8 cellular contexts compared by ENCODE assay signal in the genomic region with DNA sequence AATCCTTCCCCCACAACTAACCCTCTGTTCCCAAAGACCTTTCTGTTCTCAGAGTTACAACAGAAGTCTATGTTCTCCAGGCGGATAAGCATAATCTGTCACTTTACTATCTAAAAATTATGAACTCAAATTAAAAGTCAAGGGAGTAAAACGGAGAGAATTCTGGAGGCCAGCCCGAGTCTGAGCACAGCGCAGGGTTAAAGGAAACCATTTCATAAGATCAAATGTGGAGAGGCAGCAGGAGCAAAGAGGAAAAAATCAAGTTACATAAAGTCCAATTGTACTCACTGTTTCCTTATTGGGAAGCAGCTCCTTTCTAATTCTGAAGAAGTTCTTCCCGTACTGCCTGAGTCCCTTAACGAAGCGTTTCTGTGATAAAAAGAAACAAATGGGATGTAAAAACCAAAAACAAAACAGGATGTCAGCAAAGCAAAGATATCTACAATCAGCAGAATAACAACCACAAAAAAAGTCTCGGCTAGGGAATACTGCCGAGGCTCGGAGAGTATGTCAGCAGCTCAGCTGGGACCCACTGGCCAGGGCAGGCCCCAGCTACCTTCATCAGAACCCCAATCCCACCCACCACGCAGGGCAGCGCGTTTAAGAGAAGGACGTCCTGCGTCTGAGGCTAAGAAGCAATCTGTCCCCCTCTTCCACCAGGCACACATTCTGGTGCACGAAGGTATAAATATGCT.
DNase-seq lines count a peak whose midpoint lies in the region; TF ChIP-seq lines count a peak whose summit lies in the region.

No MANE protein-coding gene starts in this region.

- peak; percentile 11 for TF ChIP-seq POLR2A in GM18951 (IDR thresholded peaks at IDR 0.05; ENCODE audit: extremely low read depth, insufficient read depth, insufficient read length)

- peaks cover 32% of the 10 kb centered on the region for H3F3A ChIP-seq in SU-DHL-6 (ENCODE audit: insufficient read depth)

- peak overlapping the region; percentile 99 for H3K27ac ChIP-seq in SU-DHL-6 (ENCODE audit: low read depth, low read length)
- peak overlapping the region; percentile 97 for H3K27ac ChIP-seq in trophoblast cell (ENCODE audit: low read depth, low read length)

- H3K23ac ChIP-seq in trophoblast cell (ENCODE audit: low read length), result no peak overlapping the region

- peak overlapping the region; percentile 94 for H3K14ac ChIP-seq in trophoblast cell (ENCODE audit: low read length)

- H3K4me3 ChIP-seq in SU-DHL-6 (ENCODE audit: insufficient read depth, low read length, poor library complexity, severe bottlenecking) (peak overlapping the region; percentile 73), fibroblast of the aortic adventitia (ENCODE audit: low read depth, low read length) (peak overlapping the region; percentile 88), trophoblast cell (ENCODE audit: low read depth, low read length) (peak overlapping the region; percentile 68)

- H3K36me3 ChIP-seq in SU-DHL-6 (ENCODE audit: low read length), result peaks cover 40% of the 10 kb centered on the region
- peaks cover 4 to 14% of the 10 kb centered on the region in 2 experiments for H3K36me3 ChIP-seq in trophoblast cell (ENCODE audit: control insufficient read depth in 1 of 2, insufficient read depth in 2 of 2, low read length in 2 of 2)

- H4K20me1 ChIP-seq in SU-DHL-6 (ENCODE audit: low read depth, low read length), result peaks cover 9% of the 10 kb centered on the region; the same call in 1 of the 2 replicates

- H3K79me2 ChIP-seq in SU-DHL-6 (ENCODE audit: insufficient read depth, low read length) (peaks cover 68% of the 10 kb centered on the region), trophoblast cell (ENCODE audit: control insufficient read depth, insufficient read depth, low read length, poor library complexity) (peaks cover 15% of the 10 kb centered on the region)

- peaks cover 11 to 18% of the 10 kb centered on the region in 2 experiments for H3K4me1 ChIP-seq in trophoblast cell (ENCODE audit: control insufficient read depth in 1 of 2, insufficient read depth in 2 of 2, low read length in 2 of 2)

- peak overlapping the region; percentile 97 for H2BK12ac ChIP-seq in trophoblast cell (ENCODE audit: low read length)

- in situ Hi-C loops in GM18951 (cut with MboI; ENCODE audit: low sequenced_read_pairs, unreplicated experiment), result no loop called here

- DNase-seq in fibroblast of the aortic adventitia (ENCODE audit: low read depth), result peak; percentile 65
- no peak for DNase-seq in trophoblast cell
- DNase-seq in NCI-H146 (lab: John Stamatoyannopoulos, UW), result no peak
- DNase-seq in NCI-H69 (lab: John Stamatoyannopoulos, UW), result no peak
- DNase-seq in SIG-M5 (lab: John Stamatoyannopoulos, UW), result no peak
- no peak for DNase-seq in activated naive CD4-positive, alpha-beta T cell treated with anti-CD3 and anti-CD28 coated beads, Interleukin-2, amount 50 U/mL, for 16 hours

- H2AK5ac ChIP-seq in trophoblast cell (ENCODE audit: low read length), result peak overlapping the region; percentile 87

- H4K8ac ChIP-seq in trophoblast cell (ENCODE audit: low read depth, low read length), result peak overlapping the region; percentile 62

- H3K4ac ChIP-seq in trophoblast cell (ENCODE audit: low read depth, low read length), result peak overlapping the region; percentile 96

- WGBS in trophoblast cell (ENCODE audit: extremely low coverage, insufficient coverage, insufficient read length), result no CpG with 5 or more reads among the region's 16 CpGs

- H3K27me3 ChIP-seq in SU-DHL-6 (ENCODE audit: low read length) (no peaks in the 10 kb centered on the region), trophoblast cell (ENCODE audit: insufficient read depth, low read length) (no peaks in the 10 kb centered on the region)

- H2BK120ac ChIP-seq in trophoblast cell (ENCODE audit: insufficient read depth, low read length, poor library complexity), result peak overlapping the region; percentile 95

- H2BK5ac ChIP-seq in trophoblast cell (ENCODE audit: low read depth, low read length, poor library complexity), result peak overlapping the region; percentile 78

- H4K12ac ChIP-seq in trophoblast cell (ENCODE audit: low read depth, low read length), result peak overlapping the region; percentile 92

- H3K9ac ChIP-seq in SU-DHL-6 (ENCODE audit: low read length) (peak overlapping the region; percentile 91), trophoblast cell (ENCODE audit: low read length) (peak overlapping the region; percentile 75)

- H3K4me2 ChIP-seq in SU-DHL-6 (ENCODE audit: low read depth, low read length, poor library complexity, severe bottlenecking) (peak overlapping the region; percentile 74), trophoblast cell (ENCODE audit: low read length) (peak overlapping the region; percentile 66)

- no peaks in the 10 kb centered on the region for H3K9me2 ChIP-seq in SU-DHL-6 (replicated peaks; ENCODE audit: insufficient read depth, low read length)

- H3K18ac ChIP-seq in trophoblast cell (ENCODE audit: low read length), result peak overlapping the region; percentile 92

- no peak for TF ChIP-seq CTCF in SU-DHL-6 (IDR thresholded peaks at IDR 0.05; ENCODE audit: insufficient read depth, low read length, poor library complexity, severe bottlenecking)
- no peak for TF ChIP-seq CTCF in fibroblast of the aortic adventitia (IDR thresholded peaks at IDR 0.05; ENCODE audit: insufficient read depth, low read length)

- H2AFZ ChIP-seq in SU-DHL-6 (ENCODE audit: low read depth, low read length, severe bottlenecking) (no peak overlapping the region), trophoblast cell (ENCODE audit: insufficient read depth, low read length, poor library complexity) (peak overlapping the region; percentile 79)

- H3K9me3 ChIP-seq in SU-DHL-6 (ENCODE audit: insufficient read depth, low read length) (no peaks in the 10 kb centered on the region), trophoblast cell (ENCODE audit: insufficient read depth, low read depth, low read length) (no peaks in the 10 kb centered on the region)

- peak overlapping the region; percentile 94 for H4K91ac ChIP-seq in trophoblast cell (ENCODE audit: low read depth, low read length)

- peaks cover 19% of the 10 kb centered on the region for H3K79me1 ChIP-seq in trophoblast cell (ENCODE audit: low read length)
